Comparison of ENCODE assay signal across 16 cellular contexts in the genomic region with DNA sequence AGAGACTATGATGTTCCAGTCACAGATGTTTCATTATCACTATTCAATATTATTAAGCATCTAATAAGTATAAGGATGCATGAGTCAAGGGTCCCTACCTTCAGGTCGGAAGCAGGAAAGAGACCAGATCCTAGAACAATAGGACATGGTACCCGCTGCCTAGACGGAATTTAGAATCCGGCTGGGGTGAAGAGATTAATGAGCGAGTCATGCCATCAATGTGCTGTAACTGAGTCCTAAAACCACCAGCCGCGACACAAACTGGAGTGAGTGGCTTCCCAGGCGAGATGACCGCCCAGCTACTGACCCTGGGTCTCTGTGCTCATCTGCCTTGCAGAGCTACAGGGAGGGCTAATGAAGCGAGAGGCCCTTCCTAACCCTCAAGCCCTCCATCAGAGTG.
DNase-seq lines count a peak whose midpoint lies in the region; ATAC-seq and TF ChIP-seq lines count a peak whose summit lies in the region.
"Had no signal": no experiment of that assay in that cellular context is flagged by ENCODE, and none has a peak within 500 bp of the region (broad histone marks: within the 10 kb centered on the region; RNA-seq: fewer than 3 reads in every experiment).

No MANE protein-coding gene starts in this region.

- no peak overlapping the region for H3K4me2 ChIP-seq in H9 (ENCODE audit: insufficient read depth, insufficient read length, low read length)
- H3K4me2 ChIP-seq: GM23338 had no signal

- H3K23me2 ChIP-seq in H9 (ENCODE audit: insufficient read length, low read depth, low read length, poor library complexity, severe bottlenecking), result no peaks in the 10 kb centered on the region

- H4K8ac ChIP-seq in H9 (replicated peaks; ENCODE audit: insufficient read length, low read depth, low read length), result no peak overlapping the region

- H2BK20ac ChIP-seq in H9 (ENCODE audit: low read depth, low read length, poor library complexity, severe bottlenecking), result no peak overlapping the region

- no peak overlapping the region for H3K23ac ChIP-seq in H9 (ENCODE audit: insufficient read length, low read depth, low read length)

- H2AFZ ChIP-seq in H9 (ENCODE audit: low read length), result no peak overlapping the region
- H2AFZ ChIP-seq: GM23338 had no signal

- H3K9me3 Mint-ChIP-seq in activated naive CD8-positive, alpha-beta T cell treated with anti-CD3 and anti-CD28 coated beads for 36 hours, result no peaks in the 10 kb centered on the region
- H3K9me3 Mint-ChIP-seq in H9, result no peaks in the 10 kb centered on the region
- no peaks in the 10 kb centered on the region for H3K9me3 Mint-ChIP-seq in stimulated activated memory B cell treated with anti-CD40 and anti-IgM and Interleukin-4, amounts not matched to agents 10 μg/mL and 1 μg/mL and 100 μg/mL, for 72 hours
- H3K9me3 Mint-ChIP-seq: CD8-positive, alpha-beta memory T cell; GM23338 had no signal

- no peak overlapping the region for H2BK15ac ChIP-seq in H9 (ENCODE audit: low read depth, low read length)

- H3K4me1 Mint-ChIP-seq in activated naive CD8-positive, alpha-beta T cell treated with anti-CD3 and anti-CD28 coated beads for 36 hours, result peaks cover 41% of the 10 kb centered on the region
- H3K4me1 Mint-ChIP-seq in H9, result peaks cover 31 to 36% of the 10 kb centered on the region in 2 experiments
- H3K4me1 Mint-ChIP-seq in stimulated activated memory B cell treated with anti-CD40 and anti-IgM and Interleukin-4, amounts not matched to agents 10 μg/mL and 1 μg/mL and 100 μg/mL, for 72 hours, result peaks cover 2% of the 10 kb centered on the region

- no peak overlapping the region for H3K27ac ChIP-seq in H9 (ENCODE audit: insufficient read length, low read depth, low read length)

- no peak overlapping the region for H3K9ac ChIP-seq in H9 (ENCODE audit: extremely low read depth, insufficient read length, low read length)

- H3K27me3 ChIP-seq in H9 (ENCODE audit: insufficient read depth, low read length), result no peaks in the 10 kb centered on the region

- H3T11ph ChIP-seq in H9 (ENCODE audit: low read length), result no peak overlapping the region

- H2BK5ac ChIP-seq in H9 (ENCODE audit: insufficient read length, low read length), result no peak overlapping the region

- no peaks in the 10 kb centered on the region for H3K27me3 Mint-ChIP-seq in activated naive CD8-positive, alpha-beta T cell treated with anti-CD3 and anti-CD28 coated beads for 36 hours
- no peaks in the 10 kb centered on the region for H3K27me3 Mint-ChIP-seq in H9 (ENCODE audit: low read depth)
- H3K27me3 Mint-ChIP-seq in stimulated activated memory B cell treated with anti-CD40 and anti-IgM and Interleukin-4, amounts not matched to agents 10 μg/mL and 1 μg/mL and 100 μg/mL, for 72 hours, result no peaks in the 10 kb centered on the region
- H3K27me3 Mint-ChIP-seq: CD8-positive, alpha-beta memory T cell had no signal

- H3K18ac ChIP-seq in H9 (ENCODE audit: insufficient read length, low read depth, low read length), result no peak overlapping the region

- no CpG with 5 or more reads among the region's 10 CpGs for WGBS in H9 (ENCODE audit: extremely low coverage, insufficient read length, low lambda C conversion rate)

- no peak overlapping the region for H2BK120ac ChIP-seq in H9 (ENCODE audit: low read depth, low read length, poor library complexity, severe bottlenecking)

- H3K9me3 ChIP-seq in H9 (ENCODE audit: control insufficient read depth, low read depth, low read length), result no peaks in the 10 kb centered on the region

- H3K4me3 Mint-ChIP-seq in activated naive CD8-positive, alpha-beta T cell treated with anti-CD3 and anti-CD28 coated beads for 36 hours, result no peak overlapping the region
- H3K4me3 Mint-ChIP-seq in H9, result no peak overlapping the region
- no peak overlapping the region for H3K4me3 Mint-ChIP-seq in stimulated activated memory B cell treated with anti-CD40 and anti-IgM and Interleukin-4, amounts not matched to agents 10 μg/mL and 1 μg/mL and 100 μg/mL, for 72 hours
- H3K4me3 Mint-ChIP-seq: GM23338 had no signal

- no peak for TF ChIP-seq CTCF in H9 (conservative IDR thresholded peaks at IDR 0.05)

- no peak overlapping the region for H3K14ac ChIP-seq in H9 (ENCODE audit: insufficient read depth, low read length)

- H4K91ac ChIP-seq in H9 (ENCODE audit: insufficient read length, low read depth, low read length), result no peak overlapping the region

- H2AK5ac ChIP-seq in H9 (ENCODE audit: insufficient read length, low read length), result no peak overlapping the region

- H3K79me1 ChIP-seq in H9 (ENCODE audit: insufficient read depth, low read depth, low read length, poor library complexity, severe bottlenecking), result no peaks in the 10 kb centered on the region

- H3K4ac ChIP-seq in H9 (ENCODE audit: low read depth, low read length), result no peak overlapping the region

- H2BK12ac ChIP-seq in H9 (ENCODE audit: insufficient read length, low read depth, low read length), result no peak overlapping the region

- ATAC-seq in stimulated activated memory B cell treated with anti-CD40 and anti-IgM and Interleukin-4, amounts not matched to agents 10 μg/mL and 1 μg/mL and 100 μg/mL, for 72 hours, result no peak
- ATAC-seq: GM23338, Panc1 had no signal

- no peak overlapping the region for H3K56ac ChIP-seq in H9 (ENCODE audit: insufficient read length, low read depth, low read length)

- peaks cover 8% of the 10 kb centered on the region; the same call in 1 of the 2 replicates for H3K4me1 ChIP-seq in H9 (ENCODE audit: insufficient read depth, low read length)

- no peaks in the 10 kb centered on the region for H4K20me1 ChIP-seq in H9 (ENCODE audit: control insufficient read depth, insufficient read depth, insufficient read length)

- H3K27ac Mint-ChIP-seq in activated naive CD8-positive, alpha-beta T cell treated with anti-CD3 and anti-CD28 coated beads for 36 hours, result peak overlapping the region; percentile 21
- no peak overlapping the region for H3K27ac Mint-ChIP-seq in H9
- no peak overlapping the region for H3K27ac Mint-ChIP-seq in stimulated activated memory B cell treated with anti-CD40 and anti-IgM and Interleukin-4, amounts not matched to agents 10 μg/mL and 1 μg/mL and 100 μg/mL, for 72 hours
- H3K27ac Mint-ChIP-seq: GM23338 had no signal

- no peaks in the 10 kb centered on the region for H3K79me2 ChIP-seq in H9 (ENCODE audit: insufficient read depth, low read length)

- DNase-seq in M059J (ENCODE audit: low read depth) (peak; percentile 20), glomerular visceral epithelial cell (ENCODE audit: extremely low spot score) (peak; percentile 20), renal cortical epithelial cell (ENCODE audit: low read depth) (peak; percentile 53), H9 (no peak), COLO668 (lab: John Stamatoyannopoulos, UW; ENCODE audit: unreplicated experiment) (no peak)
- no peak for DNase-seq in activated naive CD8-positive, alpha-beta T cell treated with anti-CD3 and anti-CD28 coated beads for 36 hours
- DNase-seq: CD8-positive, alpha-beta memory T cell; KBM-7; NCI-H1092; NCI-H2107; NCI-H345; NCI-H69; SHP77 had no signal

- H4K5ac ChIP-seq in H9 (ENCODE audit: insufficient read length, low read depth, low read length), result no peak overlapping the region

- H3K36me3 Mint-ChIP-seq in activated naive CD8-positive, alpha-beta T cell treated with anti-CD3 and anti-CD28 coated beads for 36 hours, result peaks cover 63% of the 10 kb centered on the region
- peaks cover 0 to 19% (median 0%) of the 10 kb centered on the region in 3 experiments; a peak in 4 of 7 replicates for H3K36me3 Mint-ChIP-seq in H9 (ENCODE audit: insufficient read depth in 1 of 3, low read depth in 3 of 3)
- peaks cover 32% of the 10 kb centered on the region for H3K36me3 Mint-ChIP-seq in stimulated activated memory B cell treated with anti-CD40 and anti-IgM and Interleukin-4, amounts not matched to agents 10 μg/mL and 1 μg/mL and 100 μg/mL, for 72 hours

Comparison
In these comparisons a context has a peak if more than half of its experiments do, and no peak if none do; other contexts are left out.
1. DNase-seq: peak in M059J (single experiment), glomerular visceral epithelial cell (single experiment) and renal cortical epithelial cell (single experiment); none in activated naive CD8-positive, alpha-beta T cell treated with anti-CD3 and anti-CD28 coated beads for 36 hours (single experiment), H9 (single experiment) and COLO668 (single experiment).